12 cellular contexts compared by ENCODE assay signal in genomic region chr6:44642870-44643522, GRCh38.
DNase-seq lines count a peak whose midpoint lies in the region; ATAC-seq and TF ChIP-seq lines count a peak whose summit lies in the region.
"Had no signal": no experiment of that assay in that cellular context is flagged by ENCODE, and none has a peak within 500 bp of the region (broad histone marks: within the 10 kb centered on the region; RNA-seq: fewer than 3 reads in every experiment).

No MANE protein-coding gene starts in this region.

- no peaks in the 10 kb centered on the region for H3K4me1 Mint-ChIP-seq in CD8-positive, alpha-beta T cell (ENCODE audit: low read depth)
- H3K4me1 Mint-ChIP-seq in activated CD4-positive, alpha-beta T cell treated with anti-CD3 and anti-CD28 coated beads, Interleukin-2, amount 10 ng/mL, durations not matched to agents 24 days and 14 days: peaks cover 17% of the 10 kb centered on the region
- H3K4me1 Mint-ChIP-seq: memory B cell had no signal

- no peak overlapping the region for H3K27ac Mint-ChIP-seq in CD8-positive, alpha-beta T cell
- H3K27ac Mint-ChIP-seq in activated CD4-positive, alpha-beta T cell treated with anti-CD3 and anti-CD28 coated beads, Interleukin-2, amount 10 ng/mL, durations not matched to agents 24 days and 14 days: peak overlapping the region; percentile 84
- H3K27ac Mint-ChIP-seq: memory B cell, type B pancreatic cell had no signal

- H3K9me3 Mint-ChIP-seq in CD8-positive, alpha-beta T cell: no peaks in the 10 kb centered on the region
- no peaks in the 10 kb centered on the region for H3K9me3 Mint-ChIP-seq in activated CD4-positive, alpha-beta T cell treated with anti-CD3 and anti-CD28 coated beads, Interleukin-2, amount 10 ng/mL, durations not matched to agents 24 days and 14 days
- H3K9me3 Mint-ChIP-seq: memory B cell, type B pancreatic cell had no signal

- H3K9me3 ChIP-seq in CD8-positive, alpha-beta T cell (ENCODE audit: low read length): no peaks in the 10 kb centered on the region
- H3K9me3 ChIP-seq: sigmoid colon had no signal

- no peaks in the 10 kb centered on the region for H3K27me3 ChIP-seq in CD8-positive, alpha-beta T cell (ENCODE audit: insufficient read depth, low read length)
- H3K27me3 ChIP-seq: sigmoid colon had no signal

- POLR2A ChIA-PET in CD8-positive, alpha-beta T cell (lab: Charles Lee): no interaction called here

- H3K27ac ChIP-seq in CD8-positive, alpha-beta T cell (ENCODE audit: low read depth, low read length): no peak overlapping the region
- H3K27ac ChIP-seq: sigmoid colon had no signal

- no peak overlapping the region for H3K4me3 ChIP-seq in CD8-positive, alpha-beta T cell (ENCODE audit: low read depth, low read length)
- H3K4me3 ChIP-seq: sigmoid colon had no signal

- no peak for DNase-seq in CD8-positive, alpha-beta T cell
- peak; percentile 74 for DNase-seq in activated CD4-positive, alpha-beta T cell treated with anti-CD3 and anti-CD28 coated beads, Interleukin-2, amount 10 ng/mL, durations not matched to agents 24 days and 14 days
- DNase-seq in kidney tubule cell (ENCODE audit: low spot score): peak; percentile 43
- DNase-seq in SIG-M5 treated with dmso at 0.1 percent for 504 hours (lab: John Stamatoyannopoulos, UW; ENCODE audit: unreplicated experiment): no peak
- DNase-seq in SIG-M5 (lab: John Stamatoyannopoulos, UW): no peak
- DNase-seq: NCI-H146, sigmoid colon had no signal

- CTCF ChIA-PET in CD8-positive, alpha-beta T cell (lab: Charles Lee): interaction anchor here (1.0 to 5.0 kb wide), 3 partner anchors 13 to 1072 kb away, joined by 3 to 27 read pairs (median 3); no protein-coding TSS in a partner anchor

- TF ChIP-seq CTCF in CD8-positive, alpha-beta T cell (IDR thresholded peaks at IDR 0.05): no peak

- H3K27me3 Mint-ChIP-seq in CD8-positive, alpha-beta T cell (ENCODE audit: low read depth): no peaks in the 10 kb centered on the region
- H3K27me3 Mint-ChIP-seq in activated CD4-positive, alpha-beta T cell treated with anti-CD3 and anti-CD28 coated beads, Interleukin-2, amount 10 ng/mL, durations not matched to agents 24 days and 14 days: no peaks in the 10 kb centered on the region

- no peak for TF ChIP-seq EP300 in Ishikawa (IDR thresholded peaks at IDR 0.05; ENCODE audit: borderline replicate concordance)

- no peaks in the 10 kb centered on the region for H3K4me1 ChIP-seq in CD8-positive, alpha-beta T cell (ENCODE audit: insufficient read depth, low read length)
- H3K4me1 ChIP-seq: sigmoid colon had no signal

- no peaks in the 10 kb centered on the region for H3K36me3 Mint-ChIP-seq in CD8-positive, alpha-beta T cell
- H3K36me3 Mint-ChIP-seq in activated CD4-positive, alpha-beta T cell treated with anti-CD3 and anti-CD28 coated beads, Interleukin-2, amount 10 ng/mL, durations not matched to agents 24 days and 14 days (ENCODE audit: low read depth): no peaks in the 10 kb centered on the region
- H3K36me3 Mint-ChIP-seq: memory B cell, type B pancreatic cell had no signal

- intact Hi-C loops in CD8-positive, alpha-beta T cell (cut with DNase I, micrococcal nuclease): no loop called here
- intact Hi-C loops in activated CD4-positive, alpha-beta T cell treated with anti-CD3 and anti-CD28 coated beads, Interleukin-2, amount 10 ng/mL, durations not matched to agents 24 days and 14 days (cut with micrococcal nuclease): loop anchor here (5.0 kb wide), 3 partner anchors 289 to 1279 kb away; partner anchors contain the start of gene SUPT3H

- H3K4me3 Mint-ChIP-seq in CD8-positive, alpha-beta T cell: no peak overlapping the region
- H3K4me3 Mint-ChIP-seq in activated CD4-positive, alpha-beta T cell treated with anti-CD3 and anti-CD28 coated beads, Interleukin-2, amount 10 ng/mL, durations not matched to agents 24 days and 14 days: peak overlapping the region; percentile 7
- H3K4me3 Mint-ChIP-seq: memory B cell, type B pancreatic cell had no signal

- H3K36me3 ChIP-seq in CD8-positive, alpha-beta T cell (ENCODE audit: insufficient read depth, low read length): no peaks in the 10 kb centered on the region
- H3K36me3 ChIP-seq: sigmoid colon had no signal

- peak; percentile 40 for ATAC-seq in CD8-positive, alpha-beta T cell
- ATAC-seq in GM21528 (IDR thresholded peaks at IDR 0.05; ENCODE audit: low FRiP score, unreplicated experiment) (no peak), GM18870 (IDR thresholded peaks at IDR 0.05; ENCODE audit: unreplicated experiment) (no peak)

- TF ChIP-seq RAD21 in Ishikawa (IDR thresholded peaks at IDR 0.05; ENCODE audit: low read depth): no peak

TF ChIP-seq in Ishikawa, 13 proteins besides CTCF, POLR2A, EP300 and RAD21:
- peak; percentile 13; the same call in 1 of the 2 replicates for TF ChIP-seq NFIC (IDR thresholded peaks at IDR 0.05)
- no peak for TF ChIP-seq TAF1 (IDR thresholded peaks at IDR 0.05; ENCODE audit: low read depth)
TF ChIP-seq in Ishikawa: peak in this region for 1.

Comparison
In these comparisons a context has a peak if more than half of its experiments do, and no peak if none do; other contexts are left out.
1. DNase-seq: peak in activated CD4-positive, alpha-beta T cell treated with anti-CD3 and anti-CD28 coated beads, Interleukin-2, amount 10 ng/mL, durations not matched to agents 24 days and 14 days (single experiment) and kidney tubule cell (single experiment); none in CD8-positive, alpha-beta T cell (0 of 7), SIG-M5 treated with dmso at 0.1 percent for 504 hours (single experiment) and SIG-M5 (single experiment).